8 cellular contexts compared by ENCODE assay signal in the genomic region with DNA sequence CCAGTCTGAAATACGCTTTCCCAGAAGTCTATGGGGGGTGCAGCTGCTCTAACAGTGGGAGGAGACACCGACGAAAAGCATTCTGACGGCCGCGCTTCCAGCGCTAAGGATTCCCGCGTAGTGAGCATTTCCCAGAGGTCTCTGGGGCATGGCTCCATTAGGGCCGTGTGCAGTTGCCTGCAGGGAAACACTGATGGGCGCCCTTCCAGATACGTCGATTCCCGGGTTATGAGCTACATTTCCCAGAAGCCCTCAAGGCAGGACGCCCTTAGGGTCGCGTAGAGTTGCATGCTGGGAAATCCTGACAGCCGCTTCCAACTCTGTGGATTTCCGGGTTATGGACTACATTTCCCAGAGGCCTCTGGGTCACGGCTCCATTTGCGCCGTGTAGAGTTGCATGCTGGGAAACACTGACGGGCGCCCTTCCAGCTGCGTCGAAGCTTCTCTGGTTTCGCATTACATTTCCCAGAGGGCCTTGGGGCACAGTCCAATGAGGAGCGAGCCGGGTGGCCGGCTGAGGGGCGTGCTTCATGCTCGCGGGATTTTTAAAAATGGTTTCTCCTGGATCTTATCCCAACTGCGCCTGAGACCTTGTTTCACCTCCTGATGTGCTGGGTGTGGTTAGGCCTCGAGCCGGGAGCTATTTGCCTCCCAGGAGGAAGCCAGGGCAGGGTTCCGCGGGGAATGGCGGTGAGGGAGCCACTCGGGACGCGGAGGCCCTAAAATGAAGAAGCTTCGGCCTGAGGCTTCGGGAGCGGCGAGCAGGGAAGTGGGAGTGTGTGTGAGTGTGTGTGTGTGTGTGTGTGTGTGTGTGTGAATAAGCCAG. TPM values are rescaled to one million over a fixed set of nuclear protein-coding genes. Genes with fewer than 3 reads are reported as not detected.
A peak's percentile ranks its signal among the peaks of the same experiment; 100 is the strongest.
DNase-seq lines count a peak whose midpoint lies in the region; ATAC-seq and TF ChIP-seq lines count a peak whose summit lies in the region.

No MANE protein-coding gene starts in this region.

- H3K27ac Mint-ChIP-seq in progenitor cell of endocrine pancreas, result peak overlapping the region; percentile 97

- H3K9me3 Mint-ChIP-seq in progenitor cell of endocrine pancreas (ENCODE audit: low read depth), result peaks cover 5% of the 10 kb centered on the region

- H3K4me3 Mint-ChIP-seq in progenitor cell of endocrine pancreas (ENCODE audit: low read depth), result peak overlapping the region; percentile 99

- peak; percentile 99 for ATAC-seq in left ventricle myocardium superior

- intact Hi-C loops in left ventricle myocardium superior (cut with micrococcal nuclease), result no loop called here

- DNase-seq in GM04503 (ENCODE audit: low read depth) (peak; percentile 96), HEK293T (ENCODE audit: extremely low spot score) (peak; percentile 55), NB4 (ENCODE audit: low read depth) (peak; percentile 95), T-helper 1 cell (peak; percentile 76 to 94 (median 84)), amygdala (lab: John Stamatoyannopoulos, UW) (peak; percentile 82 to 99 (median 95)), left ventricle myocardium superior (peak; percentile 96), progenitor cell of endocrine pancreas (ENCODE audit: low spot score, unreplicated experiment) (peak; percentile 90), ureter (ENCODE audit: low spot score) (peak; percentile 95)

- CTCF ChIA-PET in HEK293T (lab: Yijun Ruan, JAX), result interaction anchor here (0.6 kb wide), 1 partner anchor 523 kb away, joined by 3 read pairs; no protein-coding TSS in a partner anchor

- no peak for TF ChIP-seq POLR2A in NB4 (IDR thresholded peaks at IDR 0.05; ENCODE audit: extremely low read depth, insufficient read length)

- POLR2A ChIA-PET in HEK293T (lab: Yijun Ruan, JAX), result interaction anchor here (0.6 to 1.3 kb wide), 6 partner anchors 13 to 670 kb away, joined by 3 to 6 read pairs (median 3); a partner anchor contains a TSS

- peak overlapping the region; percentile 91 for H3K4me3 ChIP-seq in NB4 (ENCODE audit: low read depth, low read length)

- H3K27me3 Mint-ChIP-seq in progenitor cell of endocrine pancreas, result no peaks in the 10 kb centered on the region

- peaks cover 18% of the 10 kb centered on the region for H3K36me3 Mint-ChIP-seq in progenitor cell of endocrine pancreas (ENCODE audit: insufficient read depth)

- peaks cover 11% of the 10 kb centered on the region for H3K4me1 Mint-ChIP-seq in progenitor cell of endocrine pancreas (ENCODE audit: low read depth)

- no peak for TF ChIP-seq CTCF in NB4 (IDR thresholded peaks at IDR 0.05; ENCODE audit: low read depth, low read length)
- TF ChIP-seq CTCF in progenitor cell of endocrine pancreas (IDR thresholded peaks at IDR 0.05; ENCODE audit: unreplicated experiment), result no peak

TF ChIP-seq in HEK293T, 16 proteins besides CTCF, POLR2A, EP300 and RAD21:
- TF ChIP-seq TARDBP (IDR thresholded peaks at IDR 0.05), result no peak
- TF ChIP-seq L3MBTL2 (conservative IDR thresholded peaks at IDR 0.05), result peak; percentile 64

RNA-seq across cellular contexts. Expression of a gene that starts 17.2 kb away (rescaled TPM):
- total RNA-seq in left ventricle myocardium superior, result 10.7 TPM
- 29.0 and 29.9 TPM in 2 replicates for total RNA-seq in progenitor cell of endocrine pancreas
- total RNA-seq in ureter, result 23.9 TPM

RNA-seq across cellular contexts. Expression of a gene that starts 53.2 kb away (rescaled TPM):
- total RNA-seq in left ventricle myocardium superior, result 1.3 TPM
- total RNA-seq in progenitor cell of endocrine pancreas, result 16.0 and 16.6 TPM in 2 replicates
- total RNA-seq in ureter, result 6.8 TPM

Comparison
In these comparisons a context has a peak if more than half of its experiments do, and no peak if none do; other contexts are left out.
1. Peak in every context shown above with its lines: DNase-seq, ATAC-seq and H3K4me3 ChIP-seq.